In the genomic region with DNA sequence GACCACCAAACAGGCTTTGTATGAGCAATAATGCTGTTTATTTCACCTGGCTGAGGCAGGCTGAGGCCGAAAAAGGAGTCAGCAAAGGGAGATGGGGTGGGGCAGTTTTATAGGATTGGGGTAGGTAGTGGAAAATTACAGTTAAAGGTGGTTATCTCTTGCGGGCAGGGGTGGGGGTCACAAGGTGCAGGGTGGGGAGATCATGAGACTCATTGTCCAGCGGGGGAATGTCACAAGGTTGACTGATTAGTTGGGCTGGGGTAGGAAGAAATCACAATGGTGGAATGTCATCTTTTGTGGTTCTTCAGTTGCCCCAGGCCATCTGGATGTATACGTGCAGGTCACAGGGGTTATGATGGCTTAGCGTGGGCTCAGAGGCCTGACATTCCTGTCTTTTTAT, we compare ENCODE assay signal across 7 cellular contexts. TPM values are rescaled to one million over a fixed set of nuclear protein-coding genes. Genes with fewer than 3 reads are reported as not detected.
"Had no signal": no experiment of that assay in that cellular context is flagged by ENCODE, and none has a peak within 500 bp of the region (broad histone marks: within the 10 kb centered on the region; RNA-seq: fewer than 3 reads in every experiment).

No MANE protein-coding gene starts in this region.

RNA-seq across cellular contexts. Expression of gene TEX46, which starts 18.1 kb away (rescaled TPM):
- total RNA-seq: GM23248, GM23338, H1, H4, H7, H9, HFFc6 had no signal
- polyA plus RNA-seq: GM23248, H1 had no signal

RNA-seq across cellular contexts. Expression of gene LACTBL1, which starts 24.9 kb away (rescaled TPM):
- total RNA-seq: GM23248, GM23338, H1, H4, H7, H9, HFFc6 had no signal
- polyA plus RNA-seq: GM23248, GM23338, H1 had no signal
